Comparison of ENCODE assay signal across 13 cellular contexts in genomic region chr6:122696079-122696478, GRCh38.
DNase-seq lines count a peak whose midpoint lies in the region; TF ChIP-seq lines count a peak whose summit lies in the region.
"Had no signal": no experiment of that assay in that cellular context is flagged by ENCODE, and none has a peak within 500 bp of the region (broad histone marks: within the 10 kb centered on the region; RNA-seq: fewer than 3 reads in every experiment).

No MANE protein-coding gene starts in this region.

- WGBS in stomach, 5 donors: 51 to 66% (median 58%) methylated on average over 2 of the region's 2 CpGs

- intact Hi-C loops in stomach (cut with DNase I; ENCODE audit: low total_unique reads): no loop called here

- TF ChIP-seq EP300 in stomach (IDR thresholded peaks at IDR 0.05): no peak

- H3K27me3 ChIP-seq in stomach: no peaks in the 10 kb centered on the region
- H3K27me3 ChIP-seq: BLaER1, dorsolateral prefrontal cortex had no signal

- H3K9me3 ChIP-seq in stomach: no peaks in the 10 kb centered on the region
- H3K9me3 ChIP-seq: BLaER1 had no signal

- no peak for TF ChIP-seq POLR2A in stomach (IDR thresholded peaks at IDR 0.05)

- no peaks in the 10 kb centered on the region for H3K36me3 ChIP-seq in stomach
- H3K36me3 ChIP-seq: BLaER1 had no signal

- H3K27ac ChIP-seq in stomach: no peak overlapping the region
- H3K27ac ChIP-seq: BLaER1, dorsolateral prefrontal cortex had no signal

- DNase-seq in AG08396 (ENCODE audit: low spot score): peak; percentile 16
- DNase-seq in M059J (ENCODE audit: low read depth): peak; percentile 78
- DNase-seq in cardiac fibroblast (ENCODE audit: low read depth in 2 of 2): peak; percentile 43 to 80
- peak; percentile 89 for DNase-seq in kidney glomerular epithelial cell (lab: John Stamatoyannopoulos, UW)
- no peak for DNase-seq in NCI-H748 treated with DMSO at 0.1 percent for 48 hours (lab: John Stamatoyannopoulos, UW)
- DNase-seq in stomach: no peak
- no peak for DNase-seq in GF-D8 (lab: John Stamatoyannopoulos, UW)
- no peak for DNase-seq in activated CD4-positive, CD25-positive, alpha-beta regulatory T cell (lab: John Stamatoyannopoulos, UW)
- DNase-seq: activated CD4-positive, alpha-beta T cell treated with anti-CD3 and anti-CD28 coated beads for 1 hour; activated gamma-delta T cell treated with Interleukin-2 at 50 U/mL for 16 hours; dorsolateral prefrontal cortex; NCI-H345 had no signal

- TF ChIP-seq CTCF in cardiac fibroblast (IDR thresholded peaks at IDR 0.05; ENCODE audit: low read depth, low read length) (no peak), stomach (IDR thresholded peaks at IDR 0.05) (no peak)

- no peaks in the 10 kb centered on the region for H3K4me1 ChIP-seq in stomach
- H3K4me1 ChIP-seq: BLaER1 had no signal

- H3K4me3 ChIP-seq in cardiac fibroblast (replicated peaks in 1 of 2; ENCODE audit: low read depth in 2 of 2, low read length in 2 of 2) (no peak overlapping the region), stomach (no peak overlapping the region)
- H3K4me3 ChIP-seq: BLaER1, dorsolateral prefrontal cortex had no signal

Comparison
In these comparisons a context has a peak if more than half of its experiments do, and no peak if none do; other contexts are left out.
1. DNase-seq: peak in AG08396 (single experiment), M059J (single experiment), cardiac fibroblast (2 of 2) and kidney glomerular epithelial cell (single experiment); none in NCI-H748 treated with DMSO at 0.1 percent for 48 hours (single experiment), stomach (single experiment), GF-D8 (single experiment) and activated CD4-positive, CD25-positive, alpha-beta regulatory T cell (0 of 4).